In genomic region chr3:192055946-192056345, GRCh38 we compare ENCODE assay signal across 2 cellular contexts.
TF ChIP-seq lines count a peak whose summit lies in the region.

No MANE protein-coding gene starts in this region.

TF ChIP-seq in SK-N-SH, 30 proteins besides CTCF, POLR2A, EP300 and RAD21 (continued from another document):
- TF ChIP-seq USF1 (IDR thresholded peaks at IDR 0.05; ENCODE audit: borderline replicate concordance, low read depth) = no peak
- no peak for TF ChIP-seq MEF2A (IDR thresholded peaks at IDR 0.05; ENCODE audit: borderline replicate concordance, low read depth)
- TF ChIP-seq, protein P1, sequence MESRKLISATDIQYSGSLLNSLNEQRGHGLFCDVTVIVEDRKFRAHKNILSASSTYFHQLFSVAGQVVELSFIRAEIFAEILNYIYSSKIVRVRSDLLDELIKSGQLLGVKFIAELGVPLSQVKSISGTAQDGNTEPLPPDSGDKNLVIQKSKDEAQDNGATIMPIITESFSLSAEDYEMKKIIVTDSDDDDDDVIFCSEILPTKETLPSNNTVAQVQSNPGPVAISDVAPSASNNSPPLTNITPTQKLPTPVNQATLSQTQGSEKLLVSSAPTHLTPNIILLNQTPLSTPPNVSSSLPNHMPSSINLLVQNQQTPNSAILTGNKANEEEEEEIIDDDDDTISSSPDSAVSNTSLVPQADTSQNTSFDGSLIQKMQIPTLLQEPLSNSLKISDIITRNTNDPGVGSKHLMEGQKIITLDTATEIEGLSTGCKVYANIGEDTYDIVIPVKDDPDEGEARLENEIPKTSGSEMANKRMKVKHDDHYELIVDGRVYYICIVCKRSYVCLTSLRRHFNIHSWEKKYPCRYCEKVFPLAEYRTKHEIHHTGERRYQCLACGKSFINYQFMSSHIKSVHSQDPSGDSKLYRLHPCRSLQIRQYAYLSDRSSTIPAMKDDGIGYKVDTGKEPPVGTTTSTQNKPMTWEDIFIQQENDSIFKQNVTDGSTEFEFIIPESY (IDR thresholded peaks at IDR 0.05; ENCODE audit: borderline replicate concordance, low read depth) = no peak
- TF ChIP-seq, protein P2, sequence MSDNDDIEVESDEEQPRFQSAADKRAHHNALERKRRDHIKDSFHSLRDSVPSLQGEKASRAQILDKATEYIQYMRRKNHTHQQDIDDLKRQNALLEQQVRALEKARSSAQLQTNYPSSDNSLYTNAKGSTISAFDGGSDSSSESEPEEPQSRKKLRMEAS (IDR thresholded peaks at IDR 0.05; ENCODE audit: low read depth) = no peak
- TF ChIP-seq FOXJ3 (CRISPR knock-in tag; IDR thresholded peaks at IDR 0.05) = no peak
- no peak for TF ChIP-seq REST (IDR thresholded peaks at IDR 0.05; ENCODE audit: low read depth, low read length)
- no peak for TF ChIP-seq FOSL2 (IDR thresholded peaks at IDR 0.05; ENCODE audit: borderline replicate concordance, low read depth)
- TF ChIP-seq EZH2phosphoT487 (IDR thresholded peaks at IDR 0.05; ENCODE audit: borderline replicate concordance, low read depth) = no peak
- no peak for TF ChIP-seq RCOR1 (IDR thresholded peaks at IDR 0.05; ENCODE audit: low read length)
- no peak for TF ChIP-seq GATA2 (CRISPR knock-in tag; IDR thresholded peaks at IDR 0.05)
- TF ChIP-seq SIN3A (IDR thresholded peaks at IDR 0.05; ENCODE audit: borderline replicate concordance, low read depth, low read length) = no peak
- TF ChIP-seq TCF12 (IDR thresholded peaks at IDR 0.05) = no peak
- TF ChIP-seq SMC3 (IDR thresholded peaks at IDR 0.05; ENCODE audit: low read depth, low read length) = no peak
- no peak for TF ChIP-seq MXI1 (IDR thresholded peaks at IDR 0.05; ENCODE audit: low read depth, low read length)

TF ChIP-seq in SK-N-SH treated with all-trans-retinoic acid at 6 μM for 48 hours, 23 proteins besides CTCF, POLR2A, EP300 and RAD21:
- TF ChIP-seq, protein P3, sequence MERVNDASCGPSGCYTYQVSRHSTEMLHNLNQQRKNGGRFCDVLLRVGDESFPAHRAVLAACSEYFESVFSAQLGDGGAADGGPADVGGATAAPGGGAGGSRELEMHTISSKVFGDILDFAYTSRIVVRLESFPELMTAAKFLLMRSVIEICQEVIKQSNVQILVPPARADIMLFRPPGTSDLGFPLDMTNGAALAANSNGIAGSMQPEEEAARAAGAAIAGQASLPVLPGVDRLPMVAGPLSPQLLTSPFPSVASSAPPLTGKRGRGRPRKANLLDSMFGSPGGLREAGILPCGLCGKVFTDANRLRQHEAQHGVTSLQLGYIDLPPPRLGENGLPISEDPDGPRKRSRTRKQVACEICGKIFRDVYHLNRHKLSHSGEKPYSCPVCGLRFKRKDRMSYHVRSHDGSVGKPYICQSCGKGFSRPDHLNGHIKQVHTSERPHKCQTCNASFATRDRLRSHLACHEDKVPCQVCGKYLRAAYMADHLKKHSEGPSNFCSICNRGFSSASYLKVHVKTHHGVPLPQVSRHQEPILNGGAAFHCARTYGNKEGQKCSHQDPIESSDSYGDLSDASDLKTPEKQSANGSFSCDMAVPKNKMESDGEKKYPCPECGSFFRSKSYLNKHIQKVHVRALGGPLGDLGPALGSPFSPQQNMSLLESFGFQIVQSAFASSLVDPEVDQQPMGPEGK (CRISPR knock-in tag; IDR thresholded peaks at IDR 0.05; ENCODE audit: borderline replicate concordance) = no peak
- TF ChIP-seq ZNF8 (CRISPR knock-in tag; IDR thresholded peaks at IDR 0.05) (no peak), TOX (CRISPR knock-in tag; IDR thresholded peaks at IDR 0.05; ENCODE audit: borderline replicate concordance) (no peak), CREB5 (CRISPR knock-in tag; IDR thresholded peaks at IDR 0.05; ENCODE audit: low read depth) (no peak), ZFP3 (CRISPR knock-in tag; IDR thresholded peaks at IDR 0.05) (no peak), SNAI2 (CRISPR knock-in tag; IDR thresholded peaks at IDR 0.05) (no peak), ISL1 (CRISPR knock-in tag; IDR thresholded peaks at IDR 0.05) (no peak)
